28 cellular contexts compared by ENCODE assay signal in the genomic region with DNA sequence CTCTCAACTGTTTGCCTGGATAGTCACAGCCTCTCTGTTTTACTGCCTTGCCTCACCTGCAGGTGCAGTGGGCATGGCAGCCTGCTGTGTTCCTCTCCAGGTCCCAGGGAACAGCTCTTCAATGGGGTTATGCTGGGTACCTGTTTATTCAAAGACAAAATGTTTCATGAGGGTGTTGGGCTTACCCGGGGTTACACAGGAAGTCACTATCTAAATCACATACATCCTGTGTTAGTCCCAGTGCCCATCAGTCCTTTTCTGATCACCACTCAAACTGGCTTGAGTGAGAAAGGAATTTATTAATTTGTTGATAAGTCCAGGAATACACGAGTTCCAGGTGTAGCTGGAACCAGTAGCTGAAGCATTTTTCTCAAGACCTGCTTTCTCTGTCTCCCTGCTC.
"Had no signal": no experiment of that assay in that cellular context is flagged by ENCODE, and none has a peak within 500 bp of the region (broad histone marks: within the 10 kb centered on the region; RNA-seq: fewer than 3 reads in every experiment).

No MANE protein-coding gene starts in this region.

- H3K4me1 Mint-ChIP-seq: mesothelial cell of epicardium; naive B cell; stimulated activated naive B cell treated with anti-CD40 and anti-IgM and Interleukin-4, amounts not matched to agents 10 μg/mL and 1 μg/mL and 100 μg/mL, for 72 hours had no signal

- H3K4me3 ChIP-seq: coronary artery, gastrocnemius medialis, hepatocyte, lung, mucosa of descending colon, ovary, psoas muscle, sigmoid colon, thoracic aorta, tibial nerve, upper lobe of right lung, uterus had no signal

- H3K36me3 ChIP-seq: gastrocnemius medialis, ovary, sigmoid colon, thoracic aorta, tibial nerve, upper lobe of right lung, uterus had no signal

- H3K36me3 Mint-ChIP-seq: mesothelial cell of epicardium had no signal

- H3K27ac ChIP-seq: coronary artery, gastrocnemius medialis, hepatocyte, ovary, psoas muscle, sigmoid colon, thoracic aorta, tibial nerve, upper lobe of right lung, uterus had no signal

- H3K4me3 Mint-ChIP-seq: memory B cell; mesothelial cell of epicardium; naive B cell; stimulated activated naive B cell treated with anti-CD40 and anti-IgM and Interleukin-4, amounts not matched to agents 10 μg/mL and 1 μg/mL and 100 μg/mL, for 72 hours; stimulated activated naive CD8-positive, alpha-beta T cell treated with anti-CD3 and anti-CD28 coated beads, Interleukin-15, Interleukin-2, amounts not matched to agents 100 ng/mL and 50 ng/mL, for 24 hours had no signal

- H3K27me3 Mint-ChIP-seq: memory B cell; stimulated activated naive B cell treated with anti-CD40 and anti-IgM and Interleukin-4, amounts not matched to agents 10 μg/mL and 1 μg/mL and 100 μg/mL, for 72 hours; stimulated activated naive CD8-positive, alpha-beta T cell treated with anti-CD3 and anti-CD28 coated beads, Interleukin-15, Interleukin-2, amounts not matched to agents 100 ng/mL and 50 ng/mL, for 24 hours had no signal

- DNase-seq: dermis blood vessel endothelial cell; effector memory CD4-positive, alpha-beta T cell; erythroblast; foreskin fibroblast; gastrocnemius medialis; head of caudate nucleus; kidney; mucosa of descending colon; naive B cell; occipital lobe; ovary; posterior cingulate gyrus; psoas muscle; right cardiac atrium; sigmoid colon; stimulated activated CD4-positive, alpha-beta T cell treated with anti-CD3 and anti-CD28 coated beads, Interleukin-4, amount 100 ng/mL, for 4 hours; stimulated activated naive B cell treated with anti-CD40 and anti-IgM and Interleukin-4, amounts not matched to agents 10 μg/mL and 1 μg/mL and 100 μg/mL, for 72 hours; upper lobe of right lung; uterus had no signal

- H3K4me1 ChIP-seq: gastrocnemius medialis, psoas muscle, tibial nerve, upper lobe of right lung, uterus had no signal

- H3K27me3 ChIP-seq: gastrocnemius medialis, hepatocyte, ovary, sigmoid colon, tibial nerve, upper lobe of right lung, uterus had no signal

- H3K27ac Mint-ChIP-seq: memory B cell; mesothelial cell of epicardium; stimulated activated naive B cell treated with anti-CD40 and anti-IgM and Interleukin-4, amounts not matched to agents 10 μg/mL and 1 μg/mL and 100 μg/mL, for 72 hours had no signal

- ATAC-seq: gastrocnemius medialis; left lobe of liver; mucosa of descending colon; psoas muscle; right cardiac atrium; stimulated activated naive B cell treated with anti-CD40 and anti-IgM and Interleukin-4, amounts not matched to agents 10 μg/mL and 1 μg/mL and 100 μg/mL, for 72 hours; upper lobe of right lung had no signal

- H3K9me3 ChIP-seq: gastrocnemius medialis, ovary, uterus had no signal
